8 cellular contexts compared by ENCODE assay signal in genomic region chr18:58887613-58887963, GRCh38. TPM values are rescaled to one million over a fixed set of nuclear protein-coding genes. Genes with fewer than 3 reads are reported as not detected.
DNase-seq lines count a peak whose midpoint lies in the region; ATAC-seq, FAIRE-seq and TF ChIP-seq lines count a peak whose summit lies in the region.

No MANE protein-coding gene starts in this region.

- peak; percentile 78 for DNase-seq in A172 (ENCODE audit: low spot score)
- peak; percentile 86 for DNase-seq in astrocyte (ENCODE audit: low read depth)
- peak; percentile 80 for DNase-seq in kidney tubule cell (ENCODE audit: low spot score)
- DNase-seq in thoracic aorta (ENCODE audit: low spot score) = no peak
- no peak for DNase-seq in activated gamma-delta T cell treated with Interleukin-2 at 50 U/mL for 16 hours
- DNase-seq in erythroblast (lab: John Stamatoyannopoulos, UW) = no peak

- H2AFZ ChIP-seq in KMS-11 (ENCODE audit: low read depth) (peak overlapping the region; percentile 24; the same call in 1 of the 2 replicates), astrocyte (ENCODE audit: low read depth, low read length) (no peak overlapping the region)

- H3K9ac ChIP-seq in KMS-11 = peak overlapping the region; percentile 14; the same call in 1 of the 2 replicates
- H3K9ac ChIP-seq in astrocyte (ENCODE audit: low read length) = peak overlapping the region; percentile 16

- H3K36me3 Mint-ChIP-seq in astrocyte (ENCODE audit: low read depth, unreplicated experiment) = peaks cover 13% of the 10 kb centered on the region

- peak; percentile 78 for ATAC-seq in GM19395 (IDR thresholded peaks at IDR 0.05; ENCODE audit: unreplicated experiment)
- ATAC-seq in thoracic aorta (ENCODE audit: insufficient number of reproducible peaks, low FRiP score, low read depth) = peak; percentile 51

- H3K4me1 ChIP-seq in KMS-11 (ENCODE audit: low read depth, poor library complexity, severe bottlenecking) = peaks cover 35% of the 10 kb centered on the region
- peaks cover 27% of the 10 kb centered on the region for H3K4me1 ChIP-seq in astrocyte (ENCODE audit: insufficient read depth, low read length)
- peaks cover 32 to 57% of the 10 kb centered on the region in 2 donors for H3K4me1 ChIP-seq in thoracic aorta (ENCODE audit: control insufficient read depth in 1 of 2, low read depth in 2 of 2)

- H4K20me1 ChIP-seq in KMS-11 (ENCODE audit: insufficient read depth) (no peaks in the 10 kb centered on the region), astrocyte (ENCODE audit: insufficient read depth, low read length) (peaks cover 29% of the 10 kb centered on the region)

- TF ChIP-seq POLR2A in erythroblast (IDR thresholded peaks at IDR 0.05; ENCODE audit: low read length) = no peak

- H3K4me3 ChIP-seq in KMS-11 (IDR thresholded peaks at IDR 0.05; ENCODE audit: insufficient read depth, low read depth, low read length) (no peak overlapping the region), astrocyte (ENCODE audit: insufficient read depth, low read depth, low read length) (no peak overlapping the region), thoracic aorta (peak overlapping the region; percentile 62)

- H3K36me3 ChIP-seq in KMS-11 (ENCODE audit: insufficient read depth) (no peaks in the 10 kb centered on the region), astrocyte (ENCODE audit: insufficient read depth, low read length) (peaks cover 9% of the 10 kb centered on the region), thoracic aorta (no peaks in the 10 kb centered on the region)

- peaks cover 38% of the 10 kb centered on the region for H3K4me1 Mint-ChIP-seq in astrocyte (ENCODE audit: low read depth, unreplicated experiment)

- H3K27ac ChIP-seq in KMS-11 (peak overlapping the region; percentile 72), astrocyte (ENCODE audit: low read depth, low read length) (peak overlapping the region; percentile 29), thoracic aorta (peak overlapping the region; percentile 58 to 89)

- H3K4me2 ChIP-seq in KMS-11 (peak overlapping the region; percentile 89), astrocyte (ENCODE audit: low read length) (peak overlapping the region; percentile 70)

- no peaks in the 10 kb centered on the region for H3K27me3 Mint-ChIP-seq in astrocyte (ENCODE audit: low read depth, unreplicated experiment)

- peak; percentile 76 for FAIRE-seq in astrocyte (lab: Jason Lieb, UNC)

- TF ChIP-seq CTCF in KMS-11 (conservative IDR thresholded peaks at IDR 0.05; ENCODE audit: low read depth, low read length) (no peak), astrocyte (IDR thresholded peaks at IDR 0.05; ENCODE audit: insufficient read depth, low read depth, low read length) (no peak), thoracic aorta (IDR thresholded peaks at IDR 0.05) (no peak)

- no peaks in the 10 kb centered on the region for H3K9me3 Mint-ChIP-seq in astrocyte (ENCODE audit: unreplicated experiment)

- no peaks in the 10 kb centered on the region; the same call in 1 of the 2 replicates for H3K79me2 ChIP-seq in KMS-11 (ENCODE audit: insufficient read depth, low read depth)
- H3K79me2 ChIP-seq in astrocyte (ENCODE audit: insufficient read depth, low read length) = peaks cover 50% of the 10 kb centered on the region

- H3K9me3 ChIP-seq in astrocyte (ENCODE audit: insufficient read depth, low read depth, low read length) (no peaks in the 10 kb centered on the region), thoracic aorta (no peaks in the 10 kb centered on the region)

- H3K27me3 ChIP-seq in KMS-11 (ENCODE audit: insufficient read depth, low read depth) = no peaks in the 10 kb centered on the region
- H3K27me3 ChIP-seq in astrocyte (ENCODE audit: insufficient read depth, low read length) = no peaks in the 10 kb centered on the region
- no peaks in the 10 kb centered on the region for H3K27me3 ChIP-seq in thoracic aorta (replicated peaks; ENCODE audit: insufficient read depth)

- H3K4me3 Mint-ChIP-seq in astrocyte (ENCODE audit: unreplicated experiment) = no peak overlapping the region

- H3K27ac Mint-ChIP-seq in astrocyte (ENCODE audit: unreplicated experiment) = peak overlapping the region; percentile 68

RNA-seq across cellular contexts. Expression of gene ZNF532, which starts 22.9 kb away (rescaled TPM):
- 12.2 and 13.5 TPM in 2 replicates for total RNA-seq in A172 (2014; rRNA removed; shearing (Covaris generic))
- total RNA-seq in astrocyte (128 and 135 TPM in 2 replicates), thoracic aorta (100 to 1,000 TPM; 133 to 211 TPM)

Comparison
In these comparisons a context has a peak if more than half of its experiments do, and no peak if none do; other contexts are left out.
1. DNase-seq: peak in A172 (single experiment), astrocyte (single experiment) and kidney tubule cell (single experiment); none in thoracic aorta (single experiment), activated gamma-delta T cell treated with Interleukin-2 at 50 U/mL for 16 hours (single experiment) and erythroblast (0 of 2).
2. Peak in every context shown above with its lines, with median percentiles within 50 percentile points of each other: H3K27ac ChIP-seq.